ENCODE assay signal across 1 cellular context in the genomic region with DNA sequence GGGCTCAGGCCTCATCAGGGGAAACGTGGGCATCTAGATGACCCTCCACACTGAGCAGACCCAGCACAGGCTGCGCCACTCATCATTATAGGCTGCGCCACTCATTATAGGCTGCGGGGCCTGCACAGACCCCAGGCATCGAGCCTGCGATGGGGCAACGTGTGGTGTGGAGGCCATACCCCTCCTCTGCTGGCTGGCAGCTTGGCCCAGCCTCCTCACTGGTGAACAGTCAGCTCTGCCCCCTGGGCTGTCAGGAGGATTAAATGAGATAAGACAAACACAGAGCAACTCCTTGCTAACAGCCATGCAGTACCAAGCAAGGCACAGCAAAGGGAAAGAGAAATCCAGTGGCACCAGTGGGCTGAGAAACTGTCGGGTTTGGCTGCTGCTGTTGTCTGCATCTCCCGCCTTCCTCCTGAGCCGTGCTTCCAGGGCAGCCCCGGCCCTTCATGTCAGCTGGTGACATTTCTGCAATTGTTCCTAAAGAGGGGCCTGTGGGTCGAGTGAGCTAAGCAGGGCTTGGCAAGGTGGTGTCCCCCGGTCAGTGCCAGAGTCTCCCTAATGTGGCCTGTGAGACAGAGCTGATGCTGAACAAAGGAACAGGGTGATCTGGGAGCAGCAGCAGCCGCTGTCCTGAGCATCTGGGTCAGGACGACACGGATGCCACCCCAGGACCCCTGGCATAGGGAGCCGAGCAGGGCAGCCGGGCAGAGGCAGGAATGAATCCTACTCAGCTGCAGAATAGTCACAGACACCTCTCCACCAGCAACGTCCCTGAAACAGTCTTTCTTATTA.
TF ChIP-seq lines count a peak whose summit lies in the region.

No MANE protein-coding gene starts in this region.

TF ChIP-seq in GM23338, 12 proteins besides CTCF, POLR2A, EP300 and RAD21 (continued from another document):
- TF ChIP-seq, protein P1, sequence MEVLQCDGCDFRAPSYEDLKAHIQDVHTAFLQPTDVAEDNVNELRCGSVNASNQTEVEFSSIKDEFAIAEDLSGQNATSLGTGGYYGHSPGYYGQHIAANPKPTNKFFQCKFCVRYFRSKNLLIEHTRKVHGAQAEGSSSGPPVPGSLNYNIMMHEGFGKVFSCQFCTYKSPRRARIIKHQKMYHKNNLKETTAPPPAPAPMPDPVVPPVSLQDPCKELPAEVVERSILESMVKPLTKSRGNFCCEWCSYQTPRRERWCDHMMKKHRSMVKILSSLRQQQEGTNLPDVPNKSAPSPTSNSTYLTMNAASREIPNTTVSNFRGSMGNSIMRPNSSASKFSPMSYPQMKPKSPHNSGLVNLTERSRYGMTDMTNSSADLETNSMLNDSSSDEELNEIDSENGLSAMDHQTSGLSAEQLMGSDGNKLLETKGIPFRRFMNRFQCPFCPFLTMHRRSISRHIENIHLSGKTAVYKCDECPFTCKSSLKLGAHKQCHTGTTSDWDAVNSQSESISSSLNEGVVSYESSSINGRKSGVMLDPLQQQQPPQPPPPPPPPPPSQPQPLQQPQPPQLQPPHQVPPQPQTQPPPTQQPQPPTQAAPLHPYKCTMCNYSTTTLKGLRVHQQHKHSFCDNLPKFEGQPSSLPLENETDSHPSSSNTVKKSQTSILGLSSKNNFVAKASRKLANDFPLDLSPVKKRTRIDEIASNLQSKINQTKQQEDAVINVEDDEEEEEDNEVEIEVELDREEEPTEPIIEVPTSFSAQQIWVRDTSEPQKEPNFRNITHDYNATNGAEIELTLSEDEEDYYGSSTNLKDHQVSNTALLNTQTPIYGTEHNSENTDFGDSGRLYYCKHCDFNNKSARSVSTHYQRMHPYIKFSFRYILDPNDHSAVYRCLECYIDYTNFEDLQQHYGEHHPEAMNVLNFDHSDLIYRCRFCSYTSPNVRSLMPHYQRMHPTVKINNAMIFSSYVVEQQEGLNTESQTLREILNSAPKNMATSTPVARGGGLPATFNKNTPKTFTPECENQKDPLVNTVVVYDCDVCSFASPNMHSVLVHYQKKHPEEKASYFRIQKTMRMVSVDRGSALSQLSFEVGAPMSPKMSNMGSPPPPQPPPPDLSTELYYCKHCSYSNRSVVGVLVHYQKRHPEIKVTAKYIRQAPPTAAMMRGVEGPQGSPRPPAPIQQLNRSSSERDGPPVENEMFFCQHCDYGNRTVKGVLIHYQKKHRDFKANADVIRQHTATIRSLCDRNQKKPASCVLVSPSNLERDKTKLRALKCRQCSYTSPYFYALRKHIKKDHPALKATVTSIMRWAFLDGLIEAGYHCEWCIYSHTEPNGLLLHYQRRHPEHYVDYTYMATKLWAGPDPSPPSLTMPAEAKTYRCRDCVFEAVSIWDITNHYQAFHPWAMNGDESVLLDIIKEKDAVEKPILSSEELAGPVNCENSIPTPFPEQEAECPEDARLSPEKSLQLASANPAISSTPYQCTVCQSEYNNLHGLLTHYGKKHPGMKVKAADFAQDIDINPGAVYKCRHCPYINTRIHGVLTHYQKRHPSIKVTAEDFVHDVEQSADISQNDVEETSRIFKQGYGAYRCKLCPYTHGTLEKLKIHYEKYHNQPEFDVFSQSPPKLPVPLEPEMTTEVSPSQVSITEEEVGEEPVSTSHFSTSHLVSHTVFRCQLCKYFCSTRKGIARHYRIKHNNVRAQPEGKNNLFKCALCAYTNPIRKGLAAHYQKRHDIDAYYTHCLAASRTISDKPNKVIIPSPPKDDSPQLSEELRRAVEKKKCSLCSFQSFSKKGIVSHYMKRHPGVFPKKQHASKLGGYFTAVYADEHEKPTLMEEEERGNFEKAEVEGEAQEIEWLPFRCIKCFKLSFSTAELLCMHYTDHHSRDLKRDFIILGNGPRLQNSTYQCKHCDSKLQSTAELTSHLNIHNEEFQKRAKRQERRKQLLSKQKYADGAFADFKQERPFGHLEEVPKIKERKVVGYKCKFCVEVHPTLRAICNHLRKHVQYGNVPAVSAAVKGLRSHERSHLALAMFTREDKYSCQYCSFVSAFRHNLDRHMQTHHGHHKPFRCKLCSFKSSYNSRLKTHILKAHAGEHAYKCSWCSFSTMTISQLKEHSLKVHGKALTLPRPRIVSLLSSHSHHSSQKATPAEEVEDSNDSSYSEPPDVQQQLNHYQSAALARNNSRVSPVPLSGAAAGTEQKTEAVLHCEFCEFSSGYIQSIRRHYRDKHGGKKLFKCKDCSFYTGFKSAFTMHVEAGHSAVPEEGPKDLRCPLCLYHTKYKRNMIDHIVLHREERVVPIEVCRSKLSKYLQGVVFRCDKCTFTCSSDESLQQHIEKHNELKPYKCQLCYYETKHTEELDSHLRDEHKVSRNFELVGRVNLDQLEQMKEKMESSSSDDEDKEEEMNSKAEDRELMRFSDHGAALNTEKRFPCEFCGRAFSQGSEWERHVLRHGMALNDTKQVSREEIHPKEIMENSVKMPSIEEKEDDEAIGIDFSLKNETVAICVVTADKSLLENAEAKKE (CRISPR knock-in tag; IDR thresholded peaks at IDR 0.05) = no peak
- TF ChIP-seq CREB1 (CRISPR knock-in tag; IDR thresholded peaks at IDR 0.05; ENCODE audit: low read depth) (no peak), ZNF114 (CRISPR knock-in tag; IDR thresholded peaks at IDR 0.05) (no peak), NANOG (IDR thresholded peaks at IDR 0.05; ENCODE audit: borderline replicate concordance) (no peak), JUNB (IDR thresholded peaks at IDR 0.05; ENCODE audit: unreplicated experiment) (no peak)
- TF ChIP-seq, protein P2, sequence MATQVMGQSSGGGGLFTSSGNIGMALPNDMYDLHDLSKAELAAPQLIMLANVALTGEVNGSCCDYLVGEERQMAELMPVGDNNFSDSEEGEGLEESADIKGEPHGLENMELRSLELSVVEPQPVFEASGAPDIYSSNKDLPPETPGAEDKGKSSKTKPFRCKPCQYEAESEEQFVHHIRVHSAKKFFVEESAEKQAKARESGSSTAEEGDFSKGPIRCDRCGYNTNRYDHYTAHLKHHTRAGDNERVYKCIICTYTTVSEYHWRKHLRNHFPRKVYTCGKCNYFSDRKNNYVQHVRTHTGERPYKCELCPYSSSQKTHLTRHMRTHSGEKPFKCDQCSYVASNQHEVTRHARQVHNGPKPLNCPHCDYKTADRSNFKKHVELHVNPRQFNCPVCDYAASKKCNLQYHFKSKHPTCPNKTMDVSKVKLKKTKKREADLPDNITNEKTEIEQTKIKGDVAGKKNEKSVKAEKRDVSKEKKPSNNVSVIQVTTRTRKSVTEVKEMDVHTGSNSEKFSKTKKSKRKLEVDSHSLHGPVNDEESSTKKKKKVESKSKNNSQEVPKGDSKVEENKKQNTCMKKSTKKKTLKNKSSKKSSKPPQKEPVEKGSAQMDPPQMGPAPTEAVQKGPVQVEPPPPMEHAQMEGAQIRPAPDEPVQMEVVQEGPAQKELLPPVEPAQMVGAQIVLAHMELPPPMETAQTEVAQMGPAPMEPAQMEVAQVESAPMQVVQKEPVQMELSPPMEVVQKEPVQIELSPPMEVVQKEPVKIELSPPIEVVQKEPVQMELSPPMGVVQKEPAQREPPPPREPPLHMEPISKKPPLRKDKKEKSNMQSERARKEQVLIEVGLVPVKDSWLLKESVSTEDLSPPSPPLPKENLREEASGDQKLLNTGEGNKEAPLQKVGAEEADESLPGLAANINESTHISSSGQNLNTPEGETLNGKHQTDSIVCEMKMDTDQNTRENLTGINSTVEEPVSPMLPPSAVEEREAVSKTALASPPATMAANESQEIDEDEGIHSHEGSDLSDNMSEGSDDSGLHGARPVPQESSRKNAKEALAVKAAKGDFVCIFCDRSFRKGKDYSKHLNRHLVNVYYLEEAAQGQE (IDR thresholded peaks at IDR 0.05; ENCODE audit: unreplicated experiment) = no peak
